8 cellular contexts compared by ENCODE assay signal in genomic region chr9:113579270-113580040, GRCh38.
A peak's percentile ranks its signal among the peaks of the same experiment; 100 is the strongest.
DNase-seq lines count a peak whose midpoint lies in the region; ATAC-seq, FAIRE-seq and TF ChIP-seq lines count a peak whose summit lies in the region.

No MANE protein-coding gene starts in this region.

- H3K27me3 Mint-ChIP-seq in activated naive CD8-positive, alpha-beta T cell treated with anti-CD3 and anti-CD28 coated beads for 36 hours: no peaks in the 10 kb centered on the region

- peaks cover 76% of the 10 kb centered on the region for H3K4me1 Mint-ChIP-seq in activated naive CD8-positive, alpha-beta T cell treated with anti-CD3 and anti-CD28 coated beads for 36 hours

- intact Hi-C loops in tibial artery (cut with DNase I; ENCODE audit: low total_unique reads): no loop called here

- H3K4me3 ChIP-seq in tibial artery: no peak overlapping the region

- peak overlapping the region; percentile 93 for H3K27ac Mint-ChIP-seq in activated naive CD8-positive, alpha-beta T cell treated with anti-CD3 and anti-CD28 coated beads for 36 hours

- H3K4me3 Mint-ChIP-seq in activated naive CD8-positive, alpha-beta T cell treated with anti-CD3 and anti-CD28 coated beads for 36 hours: peak overlapping the region; percentile 75

- DNase-seq in GM18507 (ENCODE audit: extremely low spot score, insufficient read length, low read depth) (peak; percentile 38), NCI-H69 (lab: John Stamatoyannopoulos, UW) (peak; percentile 51), tibial artery (peak in 1 of 2 donors; percentile 63), glomerular visceral epithelial cell (ENCODE audit: extremely low spot score) (no peak), NCI-H2029 treated with DMSO at 0.1 percent for 48 hours (lab: John Stamatoyannopoulos, UW) (no peak)
- DNase-seq in activated naive CD8-positive, alpha-beta T cell treated with anti-CD3 and anti-CD28 coated beads for 36 hours: no peak

- peaks cover 29% of the 10 kb centered on the region for H3K36me3 Mint-ChIP-seq in activated naive CD8-positive, alpha-beta T cell treated with anti-CD3 and anti-CD28 coated beads for 36 hours

- H3K27ac ChIP-seq in layer of hippocampus (ENCODE audit: low read depth, low read length) (peak overlapping the region; percentile 85), tibial artery (peak overlapping the region; percentile 84 to 92)

- ATAC-seq in HG02588 (IDR thresholded peaks at IDR 0.05; ENCODE audit: unreplicated experiment): peak; percentile 24

- H3K36me3 ChIP-seq in tibial artery: peaks cover 12 to 15% (median 15%) of the 10 kb centered on the region in 3 donors

- TF ChIP-seq CTCF in tibial artery (IDR thresholded peaks at IDR 0.05): no peak

- H3K9me3 Mint-ChIP-seq in activated naive CD8-positive, alpha-beta T cell treated with anti-CD3 and anti-CD28 coated beads for 36 hours: no peaks in the 10 kb centered on the region

- no peaks in the 10 kb centered on the region for H3K9me3 ChIP-seq in tibial artery

- FAIRE-seq in GM18507 (lab: Jason Lieb, UNC): no peak

- H3K4me1 ChIP-seq in tibial artery: peaks cover 16 to 82% (median 72%) of the 10 kb centered on the region in 4 donors

- no peaks in the 10 kb centered on the region for H3K27me3 ChIP-seq in layer of hippocampus (ENCODE audit: control insufficient read depth, insufficient read depth, low read length)
- H3K27me3 ChIP-seq in tibial artery: no peaks in the 10 kb centered on the region

Comparison
In these comparisons a context has a peak if more than half of its experiments do, and no peak if none do; other contexts are left out.
1. DNase-seq: peak in GM18507 (single experiment) and NCI-H69 (single experiment); none in activated naive CD8-positive, alpha-beta T cell treated with anti-CD3 and anti-CD28 coated beads for 36 hours (single experiment), glomerular visceral epithelial cell (single experiment) and NCI-H2029 treated with DMSO at 0.1 percent for 48 hours (single experiment).